In the genomic region with DNA sequence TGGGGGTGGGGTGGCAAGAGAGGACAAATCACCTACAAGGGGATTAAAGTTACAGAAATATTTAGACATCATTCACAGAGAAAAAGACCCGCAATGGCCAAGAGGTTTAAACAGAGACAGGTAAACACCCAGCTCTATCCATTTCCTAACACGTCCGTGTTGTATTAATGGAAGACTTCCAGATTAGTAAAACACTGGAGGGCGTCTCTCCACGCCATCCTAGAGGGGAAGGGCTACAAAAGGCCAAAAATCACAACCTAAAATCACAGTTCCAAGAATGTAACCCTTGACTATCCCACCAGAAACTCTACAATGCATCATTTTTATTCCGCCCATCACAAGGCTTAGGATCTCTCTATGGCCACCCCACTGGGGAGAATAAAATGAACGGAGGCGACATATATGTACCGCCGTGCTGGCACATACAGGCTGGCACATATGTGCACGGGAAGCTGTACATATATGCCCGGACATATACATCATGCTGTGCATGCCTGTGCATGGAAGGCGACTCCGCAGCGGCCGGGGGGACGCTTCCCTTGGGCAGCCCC, we compare ENCODE assay signal across 8 cellular contexts. TPM values are rescaled to one million over a fixed set of nuclear protein-coding genes. Genes with fewer than 3 reads are reported as not detected.
DNase-seq lines count a peak whose midpoint lies in the region; ATAC-seq and TF ChIP-seq lines count a peak whose summit lies in the region.

No MANE protein-coding gene starts in this region.

- 0 out of 20 replicates have a peak, but pooled peaks cover 0 to 6% (median 0%) of the 10 kb centered on the region in 10 experiments for H3K4me1 ChIP-seq in BLaER1 treated with 17β-estradiol and CSF1 and Interleukin-3, amounts not matched to agents 10 nM and 100 nM
- H3K4me1 ChIP-seq in HCT116 (ENCODE audit: control insufficient read depth in 1 of 2, insufficient read depth in 2 of 2, low read length in 2 of 2) (peaks cover 3 to 14% of the 10 kb centered on the region in 2 experiments; a peak in 3 of 4 replicates), hepatocyte (ENCODE audit: insufficient read depth) (peaks cover 4% of the 10 kb centered on the region), subcutaneous abdominal adipose tissue (ENCODE audit: control insufficient read depth in 5 of 5, insufficient read depth in 5 of 5, low read length in 5 of 5) (peaks cover 0 to 25% (median 16%) of the 10 kb centered on the region in 5 donors)

- intact Hi-C loops in HCT116 (cut with micrococcal nuclease): no loop called here
- intact Hi-C loops in natural killer cell (cut with micrococcal nuclease): loop anchor here (10.0 kb wide), 1 partner anchor 57 kb away; no protein-coding TSS in a partner anchor

- peaks cover 0 to 10% (median 8%) of the 10 kb centered on the region in 11 experiments; a peak in 12 of 22 replicates for H3K9me3 ChIP-seq in BLaER1 treated with 17β-estradiol and CSF1 and Interleukin-3, amounts not matched to agents 10 nM and 100 nM (replicated peaks in 1 of 11)
- H3K9me3 ChIP-seq in HCT116 (ENCODE audit: control insufficient read depth in 1 of 2, insufficient read depth in 1 of 2, low read depth in 1 of 2, low read length in 2 of 2): no peaks in the 10 kb centered on the region
- H3K9me3 ChIP-seq in WERI-Rb-1 (ENCODE audit: severe bottlenecking): no peaks in the 10 kb centered on the region
- no peaks in the 10 kb centered on the region for H3K9me3 ChIP-seq in hepatocyte (ENCODE audit: low read depth)
- H3K9me3 ChIP-seq in subcutaneous abdominal adipose tissue (ENCODE audit: control insufficient read depth in 5 of 5, low read length in 5 of 5): no peaks in the 10 kb centered on the region

- TF ChIP-seq POLR2A in HCT116 (IDR thresholded peaks at IDR 0.05; ENCODE audit: borderline replicate concordance, extremely low read depth, insufficient read depth, insufficient read length): no peak

- peak overlapping the region in 3 of 11 experiments; percentile 51 to 68 (median 60); a peak in 3 of 22 replicates for H3K9ac ChIP-seq in BLaER1 treated with 17β-estradiol and CSF1 and Interleukin-3, amounts not matched to agents 10 nM and 100 nM
- H3K9ac ChIP-seq in HCT116 (ENCODE audit: low read length) (peak overlapping the region; percentile 66), subcutaneous abdominal adipose tissue (ENCODE audit: low read length in 5 of 5) (peak overlapping the region in 1 of 5 donors; percentile 52)

- RAD21 ChIA-PET in HCT116 (lab: Charles Lee; ENCODE audit: low non-redundant PET in 1 of 2, low total read pairs in 2 of 2, uncharacterized antibody in 2 of 2, unreplicated experiment in 2 of 2): no interaction called here

- no TSS peak for BruUV-seq in HCT116 (replicated peaks; lab: Mats Ljungman, UMichigan)

- H3K79me2 ChIP-seq in HCT116 (ENCODE audit: insufficient read depth, low read length) (no peaks in the 10 kb centered on the region), hepatocyte (no peaks in the 10 kb centered on the region)

- peak overlapping the region; percentile 19 for H2AFZ ChIP-seq in HCT116 (ENCODE audit: low read depth, low read length, poor library complexity, severe bottlenecking)
- peak overlapping the region; percentile 60 for H2AFZ ChIP-seq in hepatocyte

- 2% methylated on average over 17 of the region's 17 CpGs for WGBS in hepatocyte (ENCODE audit: low lambda C conversion rate, missing lambda C conversion rate)

- CTCF ChIA-PET in HCT116 (lab: Charles Lee): interaction anchor here (1.0 kb wide), 1 partner anchor 351 kb away, joined by 3 read pairs; no protein-coding TSS in a partner anchor

- no peak overlapping the region for H3K4me3 Mint-ChIP-seq in natural killer cell

- peaks cover 0 to 8% (median 0%) of the 10 kb centered on the region in 11 experiments; a peak in 7 of 22 replicates for H3K27me3 ChIP-seq in BLaER1 treated with 17β-estradiol and CSF1 and Interleukin-3, amounts not matched to agents 10 nM and 100 nM
- no peaks in the 10 kb centered on the region for H3K27me3 ChIP-seq in HCT116 (ENCODE audit: insufficient read depth, low read length)
- H3K27me3 ChIP-seq in WERI-Rb-1 (ENCODE audit: insufficient read depth, low read depth, severe bottlenecking): no peaks in the 10 kb centered on the region
- H3K27me3 ChIP-seq in hepatocyte: no peaks in the 10 kb centered on the region
- H3K27me3 ChIP-seq in subcutaneous abdominal adipose tissue (ENCODE audit: control insufficient read depth in 5 of 5, insufficient read depth in 4 of 5, low read length in 5 of 5): peaks cover 0 to 3% (median 0%) of the 10 kb centered on the region in 5 donors

- no peak for DNase-seq in HCT116 (ENCODE audit: low read depth, low spot score)
- no peak for DNase-seq in WERI-Rb-1
- peak; percentile 3 for DNase-seq in hepatocyte (ENCODE audit: low spot score)
- no peak for DNase-seq in stimulated activated CD4-positive, alpha-beta T cell treated with anti-CD3 and anti-CD28 coated beads, Interleukin-12 subunit alpha, Interleukin-12 subunit beta, amount 100 ng/mL, for 4 hours
- DNase-seq in natural killer cell: no peak

- H4K20me1 ChIP-seq in BLaER1 treated with 17β-estradiol and CSF1 and Interleukin-3, amounts not matched to agents 10 nM and 100 nM: no peaks in the 10 kb centered on the region
- H4K20me1 ChIP-seq in HCT116 (ENCODE audit: insufficient read depth): no peaks in the 10 kb centered on the region
- H4K20me1 ChIP-seq in hepatocyte (ENCODE audit: insufficient read depth, poor library complexity, severe bottlenecking): no peaks in the 10 kb centered on the region

- H3K9me3 Mint-ChIP-seq in natural killer cell: peaks cover 0 to 2% of the 10 kb centered on the region in 2 donors

- H3K36me3 ChIP-seq in BLaER1 treated with 17β-estradiol and CSF1 and Interleukin-3, amounts not matched to agents 10 nM and 100 nM: no peaks in the 10 kb centered on the region
- H3K36me3 ChIP-seq in HCT116 (ENCODE audit: control insufficient read depth in 1 of 2, insufficient read depth in 2 of 2, low read length in 2 of 2) (no peaks in the 10 kb centered on the region), WERI-Rb-1 (no peaks in the 10 kb centered on the region), hepatocyte (replicated peaks; ENCODE audit: insufficient read depth, low read depth) (no peaks in the 10 kb centered on the region), subcutaneous abdominal adipose tissue (ENCODE audit: control insufficient read depth in 5 of 5, insufficient read depth in 5 of 5, low read length in 5 of 5) (no peaks in the 10 kb centered on the region)

- H3K4me3 ChIP-seq in BLaER1 treated with 17β-estradiol and CSF1 and Interleukin-3, amounts not matched to agents 10 nM and 100 nM: peak overlapping the region; percentile 53 to 72 (median 62); a peak in 18 of 20 replicates
- peak overlapping the region; percentile 64 to 80 for H3K4me3 ChIP-seq in HCT116 (replicated peaks in 1 of 2; ENCODE audit: low read depth in 1 of 2, low read length in 2 of 2)
- peak overlapping the region; percentile 96 for H3K4me3 ChIP-seq in WERI-Rb-1 (ENCODE audit: low read depth, low read length)
- H3K4me3 ChIP-seq in hepatocyte: peak overlapping the region; percentile 24
- H3K4me3 ChIP-seq in subcutaneous abdominal adipose tissue (ENCODE audit: low read depth in 1 of 5, low read length in 5 of 5): peak overlapping the region; percentile 55 to 88 (median 60)

- POLR2A ChIA-PET in HCT116 (lab: Charles Lee): interaction anchor here (0.5 kb wide), 1 partner anchor 1676 kb away, joined by 3 read pairs; no protein-coding TSS in a partner anchor

- ATAC-seq in HCT116: peak; percentile 37; the same call in 1 of the 2 replicates
- no peak for ATAC-seq in natural killer cell
- ATAC-seq in GM18858 (IDR thresholded peaks at IDR 0.05; ENCODE audit: unreplicated experiment): no peak

- H3K4me2 ChIP-seq in BLaER1 treated with 17β-estradiol and CSF1 and Interleukin-3, amounts not matched to agents 10 nM and 100 nM: peak overlapping the region; percentile 62 to 84 (median 69); a peak in 21 of 22 replicates
- H3K4me2 ChIP-seq in HCT116 (ENCODE audit: low read length): peak overlapping the region; percentile 93
- peak overlapping the region; percentile 91 for H3K4me2 ChIP-seq in hepatocyte

- no peak overlapping the region for H3K27ac Mint-ChIP-seq in natural killer cell

- no peaks in the 10 kb centered on the region for H3K4me1 Mint-ChIP-seq in natural killer cell

- H3K9me2 ChIP-seq in HCT116 (ENCODE audit: insufficient read depth): no peaks in the 10 kb centered on the region
- no peaks in the 10 kb centered on the region for H3K9me2 ChIP-seq in hepatocyte (replicated peaks; ENCODE audit: insufficient read depth)

- TF ChIP-seq RAD21 in HCT116 (IDR thresholded peaks at IDR 0.05; ENCODE audit: low read depth): no peak

- TF ChIP-seq CTCF in HCT116 (IDR thresholded peaks at IDR 0.05 in 2 of 3, conservative IDR thresholded peaks at IDR 0.05 in 1 of 3; ENCODE audit: borderline replicate concordance in 1 of 3, insufficient read depth in 1 of 3, low read depth in 2 of 3, low read length in 2 of 3) (no peak), WERI-Rb-1 (IDR thresholded peaks at IDR 0.05; ENCODE audit: low read depth, low read length) (no peak), hepatocyte (IDR thresholded peaks at IDR 0.05; ENCODE audit: poor library complexity) (no peak), natural killer cell (IDR thresholded peaks at IDR 0.05) (no peak)

- H3K27me3 Mint-ChIP-seq in natural killer cell (ENCODE audit: low read depth in 2 of 2): no peaks in the 10 kb centered on the region

- H3K36me3 Mint-ChIP-seq in natural killer cell: no peaks in the 10 kb centered on the region

- H3K27ac ChIP-seq in BLaER1 treated with 17β-estradiol and CSF1 and Interleukin-3, amounts not matched to agents 10 nM and 100 nM: peak overlapping the region in 2 of 11 experiments; percentile 36 to 52; a peak in 2 of 22 replicates
- H3K27ac ChIP-seq in HCT116 (ENCODE audit: low read depth, low read length) (peak overlapping the region; percentile 72), WERI-Rb-1 (peak overlapping the region; percentile 93), hepatocyte (peak overlapping the region; percentile 91), subcutaneous abdominal adipose tissue (ENCODE audit: low read depth, low read length) (no peak overlapping the region)

TF ChIP-seq in HCT116, 20 proteins besides CTCF, POLR2A, EP300 and RAD21 (continues in another document):
- no peak for TF ChIP-seq EGR1 (IDR thresholded peaks at IDR 0.05; ENCODE audit: low read depth)
- no peak for TF ChIP-seq ZNF274 (IDR thresholded peaks at IDR 0.05; ENCODE audit: low read depth, low read length)
- no peak for TF ChIP-seq YY1 (IDR thresholded peaks at IDR 0.05; ENCODE audit: extremely low read depth, insufficient replicate concordance, low read depth, low read length)
- TF ChIP-seq CBX3 (IDR thresholded peaks at IDR 0.05; ENCODE audit: low read depth): no peak

RNA-seq across cellular contexts. Expression of gene PCLO, which starts 0.8 kb away (rescaled TPM):
- 2.4 TPM for total RNA-seq in HCT116 (2021; ENCODE audit: unreplicated experiment)
- 1.1 and 2.1 TPM in 2 replicates for polyA plus RNA-seq in HCT116 (2012)
- 4.2 and 8.1 TPM in 2 replicates for total RNA-seq in hepatocyte
- 1.3 and 2.8 TPM in 2 replicates for polyA plus RNA-seq in hepatocyte
- not detected for total RNA-seq in natural killer cell

Comparison
In these comparisons a context has a peak if more than half of its experiments do, and no peak if none do; other contexts are left out.
1. H3K4me3 ChIP-seq: peak in every context shown above with its lines; median percentile 96 in WERI-Rb-1; 72 in HCT116; 62 in BLaER1 treated with 17β-estradiol and CSF1 and Interleukin-3, amounts not matched to agents 10 nM and 100 nM; 60 in subcutaneous abdominal adipose tissue; 24 in hepatocyte.